In genomic region chr9:33124716-33125378, GRCh38 we compare ENCODE assay signal across 11 cellular contexts.
DNase-seq lines count a peak whose midpoint lies in the region; ATAC-seq and TF ChIP-seq lines count a peak whose summit lies in the region.
"Had no signal": no experiment of that assay in that cellular context is flagged by ENCODE, and none has a peak within 500 bp of the region (broad histone marks: within the 10 kb centered on the region; RNA-seq: fewer than 3 reads in every experiment).

No MANE protein-coding gene starts in this region.

- no peaks in the 10 kb centered on the region for H3K9me2 ChIP-seq in OCI-LY1 (ENCODE audit: low read depth, low read length)

- H3K4me3 ChIP-seq in OCI-LY1 (ENCODE audit: low read depth, low read length, poor library complexity, severe bottlenecking) = no peak overlapping the region
- H3K4me3 ChIP-seq in neutrophil (ENCODE audit: low read depth in 1 of 2, low read length in 1 of 2) = no peak overlapping the region

- H3K9me3 ChIP-seq in OCI-LY1 (ENCODE audit: low read length) = no peaks in the 10 kb centered on the region
- H3K9me3 ChIP-seq in neutrophil = no peaks in the 10 kb centered on the region

- H3K4me1 ChIP-seq in OCI-LY1 (ENCODE audit: insufficient read depth, low read length, severe bottlenecking) = peaks cover 24% of the 10 kb centered on the region
- H3K4me1 ChIP-seq in neutrophil (ENCODE audit: control insufficient read depth in 1 of 2, insufficient read depth in 1 of 2, low read depth in 1 of 2, low read length in 1 of 2) = peaks cover 22 to 28% of the 10 kb centered on the region in 2 experiments

- H3K36me3 ChIP-seq in OCI-LY1 (ENCODE audit: insufficient read depth, low read length) (no peaks in the 10 kb centered on the region), neutrophil (peaks cover 37% of the 10 kb centered on the region)

- H3K79me2 ChIP-seq in OCI-LY1 (ENCODE audit: insufficient read depth, low read length) = no peaks in the 10 kb centered on the region

- no peak overlapping the region for H3K9ac ChIP-seq in OCI-LY1 (ENCODE audit: low read length)

- no peaks in the 10 kb centered on the region for H3K9me3 Mint-ChIP-seq in T-helper 2 cell treated with Interferon-gamma antibody and Interleukin-4, amounts not matched to agents 5 μg/mL and 100 μg/mL, for 36 hours
- H3K9me3 Mint-ChIP-seq: neural crest cell had no signal

- no peak overlapping the region; the same call in 1 of the 2 replicates for H3K4me2 ChIP-seq in OCI-LY1 (ENCODE audit: low read length)

- ATAC-seq in GM21576 (IDR thresholded peaks at IDR 0.05; ENCODE audit: unreplicated experiment) = peak; percentile 45

- no peaks in the 10 kb centered on the region for H3K27me3 Mint-ChIP-seq in T-helper 2 cell treated with Interferon-gamma antibody and Interleukin-4, amounts not matched to agents 5 μg/mL and 100 μg/mL, for 36 hours (ENCODE audit: low read depth)

- H3K27ac ChIP-seq in OCI-LY1 (ENCODE audit: low read depth, low read length, poor library complexity, severe bottlenecking) (peak overlapping the region; percentile 15), neutrophil (peak overlapping the region; percentile 80)

- no peaks in the 10 kb centered on the region for H3F3A ChIP-seq in OCI-LY1 (ENCODE audit: insufficient read depth, low read length)

- peak overlapping the region; percentile 29 for H3K27ac Mint-ChIP-seq in T-helper 2 cell treated with Interferon-gamma antibody and Interleukin-4, amounts not matched to agents 5 μg/mL and 100 μg/mL, for 36 hours

- H3K27me3 ChIP-seq in OCI-LY1 (ENCODE audit: insufficient read depth, low read length) (no peaks in the 10 kb centered on the region), neutrophil (no peaks in the 10 kb centered on the region)

- TF ChIP-seq CTCF in OCI-LY1 (IDR thresholded peaks at IDR 0.05; ENCODE audit: low read length) = peak; percentile 31; the same call in 1 of the 2 replicates
- no peak for TF ChIP-seq CTCF in neutrophil (IDR thresholded peaks at IDR 0.05)

- peaks cover 10% of the 10 kb centered on the region for H3K4me1 Mint-ChIP-seq in T-helper 2 cell treated with Interferon-gamma antibody and Interleukin-4, amounts not matched to agents 5 μg/mL and 100 μg/mL, for 36 hours (ENCODE audit: low read depth)
- H3K4me1 Mint-ChIP-seq: neural crest cell had no signal

- no peak overlapping the region for H3K4me3 Mint-ChIP-seq in T-helper 2 cell treated with Interferon-gamma antibody and Interleukin-4, amounts not matched to agents 5 μg/mL and 100 μg/mL, for 36 hours
- H3K4me3 Mint-ChIP-seq: neural crest cell had no signal

- no peak for DNase-seq in T-helper 2 cell treated with Interferon-gamma antibody and Interleukin-4, amounts not matched to agents 5 μg/mL and 100 μg/mL, for 36 hours (ENCODE audit: low spot score)
- no peak for DNase-seq in T-helper 2 cell
- DNase-seq in NCI-H2196 treated with DMSO at 0.1 percent for 48 hours (lab: John Stamatoyannopoulos, UW; ENCODE audit: unreplicated experiment) = no peak
- DNase-seq in stimulated activated CD4-positive, alpha-beta T cell treated with anti-CD3 and anti-CD28 coated beads, Interleukin-4, amount 100 ng/mL, for 4 hours = no peak
- no peak for DNase-seq in epidermal melanocyte (ENCODE audit: insufficient read length, low spot score)
- DNase-seq: ACHN, HCEC 1CT had no signal

- H2AFZ ChIP-seq in OCI-LY1 (ENCODE audit: low read length) = no peak overlapping the region

- H3K36me3 Mint-ChIP-seq in T-helper 2 cell treated with Interferon-gamma antibody and Interleukin-4, amounts not matched to agents 5 μg/mL and 100 μg/mL, for 36 hours (ENCODE audit: low read depth) = peaks cover 38% of the 10 kb centered on the region

- no peaks in the 10 kb centered on the region for H4K20me1 ChIP-seq in OCI-LY1 (ENCODE audit: insufficient read depth, low read length)
